ENCODE assay signal across 9 cellular contexts in genomic region chr5:64166201-64166959, GRCh38. TPM values are rescaled to one million over a fixed set of nuclear protein-coding genes. Genes with fewer than 3 reads are reported as not detected.
DNase-seq lines count a peak whose midpoint lies in the region; ATAC-seq and FAIRE-seq lines count a peak whose summit lies in the region.
"Had no signal": no experiment of that assay in that cellular context is flagged by ENCODE, and none has a peak within 500 bp of the region (broad histone marks: within the 10 kb centered on the region; RNA-seq: fewer than 3 reads in every experiment).

No MANE protein-coding gene starts in this region.

- DNase-seq in small intestine (peak; percentile 20), NOMO-1 (lab: John Stamatoyannopoulos, UW; ENCODE audit: unreplicated experiment in 2 of 2) (no peak), NCI-H1092 treated with DMSO at 0.1 percent for 48 hours (lab: John Stamatoyannopoulos, UW) (no peak), DMS153 treated with DMSO at 0.1 percent for 48 hours (lab: John Stamatoyannopoulos, UW; ENCODE audit: unreplicated experiment) (no peak), AML-193 (lab: John Stamatoyannopoulos, UW) (no peak)

- H3K27ac ChIP-seq in angular gyrus (ENCODE audit: low read depth, low read length) (peak overlapping the region; percentile 8), iPS-18a (ENCODE audit: low read length) (no peak overlapping the region), small intestine (ENCODE audit: low read depth in 1 of 2, low read length in 1 of 2) (peak overlapping the region in 1 of 2 donors; percentile 63)
- H3K27ac ChIP-seq: neutrophil had no signal

- H3K4me3 ChIP-seq in iPS-18a (ENCODE audit: low read length), result peak overlapping the region; percentile 86
- H3K4me3 ChIP-seq in small intestine (ENCODE audit: low read depth in 1 of 2, low read length in 2 of 2), result peak overlapping the region; percentile 43 to 62

- peak overlapping the region; percentile 66 for H3K9ac ChIP-seq in iPS-18a (ENCODE audit: low read length)

- H3K27me3 ChIP-seq in iPS-18a (ENCODE audit: control insufficient read depth, insufficient read depth, low read length) (peaks cover 32% of the 10 kb centered on the region), small intestine (ENCODE audit: control insufficient read depth in 2 of 2, insufficient read depth in 2 of 2, low read length in 2 of 2) (peaks cover 0 to 11% of the 10 kb centered on the region in 2 donors)

- peak; percentile 17 for ATAC-seq in HG02759 (IDR thresholded peaks at IDR 0.05; ENCODE audit: unreplicated experiment)

- H3K36me3 ChIP-seq in iPS-18a (ENCODE audit: control insufficient read depth, low read depth, low read length) (no peaks in the 10 kb centered on the region), small intestine (ENCODE audit: control insufficient read depth in 2 of 2, insufficient read depth in 2 of 2, low read length in 2 of 2) (no peaks in the 10 kb centered on the region)
- H3K36me3 ChIP-seq: neutrophil had no signal

- FAIRE-seq in small intestine (lab: Jason Lieb, UNC), result no peak

- 9 to 17% (median 16%) methylated on average over 23 of the region's 23 CpGs for WGBS in small intestine, 3 donors

- H3K9me3 ChIP-seq in iPS-18a (ENCODE audit: control insufficient read depth, low read depth, low read length) (no peaks in the 10 kb centered on the region), small intestine (ENCODE audit: control insufficient read depth, low read depth) (no peaks in the 10 kb centered on the region)
- H3K9me3 ChIP-seq: neutrophil had no signal

- H3K4me1 ChIP-seq in iPS-18a (ENCODE audit: control insufficient read depth, low read depth, low read length) (peaks cover 3% of the 10 kb centered on the region), small intestine (ENCODE audit: control insufficient read depth in 2 of 2, insufficient read depth in 1 of 2, low read depth in 1 of 2, low read length in 1 of 2) (no peaks in the 10 kb centered on the region)

RNA-seq across cellular contexts. Expression of gene RNF180, which starts 0.7 kb away (rescaled TPM):
- 1 to 10 TPM in 1 of 3 donors, under 1 TPM in 2; 0.27 to 1.2 (median 0.67) TPM for polyA plus RNA-seq in small intestine
